Comparison of ENCODE assay signal across 28 cellular contexts in the genomic region with DNA sequence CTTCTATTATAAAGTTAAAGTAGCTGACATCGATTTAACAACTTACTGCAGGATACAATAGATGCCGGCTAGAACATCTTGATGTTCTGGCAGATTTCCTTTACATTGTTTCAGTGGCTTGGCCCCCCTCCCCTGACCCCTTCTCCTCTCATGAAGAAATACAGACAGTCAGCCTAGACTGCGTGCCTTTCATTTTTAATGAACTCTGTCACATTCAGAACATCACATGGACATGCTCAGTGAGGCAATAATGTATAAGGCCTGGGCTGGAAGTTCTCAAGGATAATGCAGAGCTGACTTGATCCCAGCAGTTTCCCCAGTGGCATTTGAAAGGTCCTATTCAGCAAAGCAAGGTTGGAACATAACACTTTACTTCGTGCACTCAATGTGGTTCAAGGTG.
"Had no signal": no experiment of that assay in that cellular context is flagged by ENCODE, and none has a peak within 500 bp of the region (broad histone marks: within the 10 kb centered on the region; RNA-seq: fewer than 3 reads in every experiment).

No MANE protein-coding gene starts in this region.

- H3K27ac Mint-ChIP-seq: activated CD4-positive, alpha-beta memory T cell treated with anti-CD3 and anti-CD28 coated beads, Interleukin-2, amount 10 ng/mL, durations not matched to agents 7 days and 5 days; activated CD4-positive, alpha-beta T cell treated with anti-CD3 and anti-CD28 coated beads, Interleukin-2, amount 10 ng/mL, durations not matched to agents 7 days and 5 days; activated naive CD4-positive, alpha-beta T cell treated with anti-CD3 and anti-CD28 coated beads, Interleukin-2, amount 50 U/mL, for 72 hours; activated naive CD8-positive, alpha-beta T cell treated with anti-CD3 and anti-CD28 coated beads, Interleukin-2, amount 50 U/mL, for 24 hours; activated T-cell treated with anti-CD3 and anti-CD28 coated beads, Interleukin-2, amount 50 U/mL, for 24 hours; activated T-helper 1 cell treated with anti-CD3 and anti-CD28 coated beads, Interleukin-12 subunit alpha, Interleukin-12 subunit beta, Interleukin-2, Interleukin-4 antibody, amounts not matched to agents 30 ng/mL and 10 ng/mL and 1 ng/mL, durations not matched to agents 14 hours and 24 hours and 36 hours had no signal

- H3K4me1 ChIP-seq: Peyer's patch, SJCRH30 had no signal

- H3K36me3 ChIP-seq: Peyer's patch had no signal

- DNase-seq: activated CD4-positive, alpha-beta memory T cell treated with anti-CD3 and anti-CD28 coated beads, Interleukin-2, amount 10 ng/mL, durations not matched to agents 7 days and 5 days; activated CD4-positive, alpha-beta T cell treated with anti-CD3 and anti-CD28 coated beads, Interleukin-2, amount 10 ng/mL, durations not matched to agents 7 days and 5 days; activated CD4-positive, CD25-positive, alpha-beta regulatory T cell; activated CD8-positive, alpha-beta memory T cell treated with anti-CD3 and anti-CD28 coated beads, Interleukin-2, amount 50 U/mL, for 48 hours; activated effector memory CD4-positive, alpha-beta T cell treated with Interleukin-2 at 50 U/mL for 16 hours; activated naive CD4-positive, alpha-beta T cell treated with Interleukin-2 at 50 U/mL for 16 hours; activated naive CD8-positive, alpha-beta T cell treated with anti-CD3 and anti-CD28 coated beads, Interleukin-2, amount 50 U/mL, for 24 hours; activated T-cell treated with anti-CD3 and anti-CD28 coated beads, Interleukin-2, amount 50 U/mL, for 24 hours; Karpas-422; MM.1S; NCI-H1105; NCI-H1436; NCI-H1694 treated with DMSO at 0.1 percent for 48 hours; NCI-H2029 treated with DMSO at 0.1 percent for 48 hours; NCI-H446; NCI-H524; Peyer's patch; Right ventricle myocardium superior; SJCRH30; SK-N-SH; T-helper 1 cell had no signal

- H3K9ac ChIP-seq: SK-N-SH had no signal

- H3K4me3 ChIP-seq: K562, Peyer's patch, SJCRH30 had no signal

- H3K9me3 Mint-ChIP-seq: activated CD4-positive, alpha-beta memory T cell treated with anti-CD3 and anti-CD28 coated beads, Interleukin-2, amount 10 ng/mL, durations not matched to agents 7 days and 5 days; activated CD4-positive, alpha-beta T cell treated with anti-CD3 and anti-CD28 coated beads, Interleukin-2, amount 10 ng/mL, durations not matched to agents 7 days and 5 days; activated naive CD4-positive, alpha-beta T cell treated with anti-CD3 and anti-CD28 coated beads, Interleukin-2, amount 50 U/mL, for 72 hours; activated naive CD8-positive, alpha-beta T cell treated with anti-CD3 and anti-CD28 coated beads, Interleukin-2, amount 50 U/mL, for 24 hours; activated T-cell treated with anti-CD3 and anti-CD28 coated beads, Interleukin-2, amount 50 U/mL, for 24 hours; activated T-helper 1 cell treated with anti-CD3 and anti-CD28 coated beads, Interleukin-12 subunit alpha, Interleukin-12 subunit beta, Interleukin-2, Interleukin-4 antibody, amounts not matched to agents 30 ng/mL and 10 ng/mL and 1 ng/mL, durations not matched to agents 14 hours and 24 hours and 36 hours; central memory CD8-positive, alpha-beta T cell had no signal

- H3K4me1 Mint-ChIP-seq: activated CD4-positive, alpha-beta memory T cell treated with anti-CD3 and anti-CD28 coated beads, Interleukin-2, amount 10 ng/mL, durations not matched to agents 7 days and 5 days; activated CD4-positive, alpha-beta T cell treated with anti-CD3 and anti-CD28 coated beads, Interleukin-2, amount 10 ng/mL, durations not matched to agents 7 days and 5 days; activated naive CD8-positive, alpha-beta T cell treated with anti-CD3 and anti-CD28 coated beads, Interleukin-2, amount 50 U/mL, for 24 hours; central memory CD8-positive, alpha-beta T cell had no signal

- H3K27me3 ChIP-seq: Peyer's patch, SJCRH30 had no signal

- H3K4me3 Mint-ChIP-seq: activated CD4-positive, alpha-beta memory T cell treated with anti-CD3 and anti-CD28 coated beads, Interleukin-2, amount 10 ng/mL, durations not matched to agents 7 days and 5 days; activated CD4-positive, alpha-beta T cell treated with anti-CD3 and anti-CD28 coated beads, Interleukin-2, amount 10 ng/mL, durations not matched to agents 7 days and 5 days; activated naive CD8-positive, alpha-beta T cell treated with anti-CD3 and anti-CD28 coated beads, Interleukin-2, amount 50 U/mL, for 24 hours; activated T-cell treated with anti-CD3 and anti-CD28 coated beads, Interleukin-2, amount 50 U/mL, for 24 hours; activated T-helper 1 cell treated with anti-CD3 and anti-CD28 coated beads, Interleukin-12 subunit alpha, Interleukin-12 subunit beta, Interleukin-2, Interleukin-4 antibody, amounts not matched to agents 30 ng/mL and 10 ng/mL and 1 ng/mL, durations not matched to agents 14 hours and 24 hours and 36 hours; central memory CD8-positive, alpha-beta T cell had no signal

- H3K36me3 Mint-ChIP-seq: activated naive CD4-positive, alpha-beta T cell treated with anti-CD3 and anti-CD28 coated beads, Interleukin-2, amount 50 U/mL, for 72 hours had no signal

- H3K4me2 ChIP-seq: SK-N-SH had no signal

- FAIRE-seq: bronchial epithelial cell, K562 had no signal

- H3K27me3 Mint-ChIP-seq: activated T-cell treated with anti-CD3 and anti-CD28 coated beads, Interleukin-2, amount 50 U/mL, for 24 hours had no signal

- H3K9me3 ChIP-seq: Peyer's patch, SJCRH30, SK-N-SH had no signal

- H3K27ac ChIP-seq: Peyer's patch, RWPE1, SJCRH30, VCaP had no signal

- H3K9me2 ChIP-seq: SK-N-SH had no signal
